Comparison of ENCODE assay signal across 30 cellular contexts in the genomic region with DNA sequence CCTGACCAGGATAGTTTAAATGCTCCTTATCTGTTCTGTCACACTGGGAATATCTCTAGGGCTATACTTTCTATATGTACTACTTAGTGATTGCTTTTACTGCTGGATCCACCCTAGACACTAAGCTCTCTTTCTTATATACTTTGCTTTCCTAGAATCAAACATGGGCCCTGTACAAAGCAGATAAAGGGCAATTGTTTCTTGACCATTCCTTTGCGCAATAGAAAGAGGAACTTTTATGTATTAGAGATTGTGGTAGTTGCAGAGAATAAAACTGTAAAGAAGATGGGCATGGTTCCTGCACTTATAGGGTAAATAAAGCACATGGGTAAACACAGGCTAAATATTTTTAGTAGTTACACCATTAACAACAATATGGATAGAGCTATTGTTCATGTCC. TPM values are rescaled to one million over a fixed set of nuclear protein-coding genes. Genes with fewer than 3 reads are reported as not detected.
"Had no signal": no experiment of that assay in that cellular context is flagged by ENCODE, and none has a peak within 500 bp of the region (broad histone marks: within the 10 kb centered on the region; RNA-seq: fewer than 3 reads in every experiment).

No MANE protein-coding gene starts in this region.

- ATAC-seq: activated T-cell treated with anti-CD3 and anti-CD28 coated beads, Interleukin-2, amount 50 U/mL, for 72 hours; esophagus mucosa; left lung; naive thymus-derived CD8-positive, alpha-beta T cell; stimulated activated memory B cell treated with anti-CD40 and anti-IgM and Interleukin-4, amounts not matched to agents 10 μg/mL and 1 μg/mL and 100 μg/mL, for 72 hours had no signal

- DNase-seq: activated CD4-positive, alpha-beta memory T cell treated with anti-CD3 and anti-CD28 coated beads for 36 hours; activated CD4-positive, alpha-beta T cell treated with anti-CD3 and anti-CD28 coated beads for 48 hours; activated effector memory CD4-positive, alpha-beta T cell treated with Interleukin-2 at 50 U/mL for 16 hours; activated naive CD4-positive, alpha-beta T cell treated with anti-CD3 and anti-CD28 coated beads for 36 hours; activated naive CD8-positive, alpha-beta T cell treated with anti-CD3 and anti-CD28 coated beads, Interleukin-2, amount 10 ng/mL, durations not matched to agents 7 days and 5 days; activated T-cell treated with anti-CD3 and anti-CD28 coated beads, Interleukin-2, amount 50 U/mL, for 72 hours; amniotic stem cell; effector memory CD4-positive, alpha-beta T cell; glutamatergic neuron; immature natural killer cell; left lung; naive thymus-derived CD8-positive, alpha-beta T cell; retina; sigmoid colon; stimulated activated CD4-positive, alpha-beta T cell treated with anti-CD3 and anti-CD28 coated beads, Interleukin-15, amount 100 ng/mL, for 24 hours; stomach had no signal

RNA-seq across cellular contexts. Expression of a gene that starts 58.8 kb away (rescaled TPM):
- total RNA-seq: activated CD4-positive, alpha-beta memory T cell treated with anti-CD3 and anti-CD28 coated beads for 36 hours; activated naive CD4-positive, alpha-beta T cell treated with anti-CD3 and anti-CD28 coated beads for 36 hours; activated naive CD8-positive, alpha-beta T cell treated with anti-CD3 and anti-CD28 coated beads, Interleukin-2, amount 10 ng/mL, durations not matched to agents 7 days and 5 days; activated T-cell treated with anti-CD3 and anti-CD28 coated beads, Interleukin-2, amount 50 U/mL, for 72 hours; breast epithelium; dermis microvascular lymphatic vessel endothelial cell; endothelial cell of umbilical vein; esophagus mucosa; frontal cortex; hepatocyte; kidney epithelial cell; left lung; lung; mesenteric fat pad; naive thymus-derived CD8-positive, alpha-beta T cell; progenitor cell of endocrine pancreas; sigmoid colon; smooth muscle cell; stomach; suprapubic skin; tibial nerve had no signal
- polyA plus RNA-seq: endothelial cell of umbilical vein; hepatocyte; immature natural killer cell; lung; naive thymus-derived CD8-positive, alpha-beta T cell; sigmoid colon; smooth muscle cell; stomach had no signal
